ENCODE assay signal across 8 cellular contexts in genomic region chr17:6443692-6444572, GRCh38. TPM values are rescaled to one million over a fixed set of nuclear protein-coding genes. Genes with fewer than 3 reads are reported as not detected.
DNase-seq lines count a peak whose midpoint lies in the region; ATAC-seq and TF ChIP-seq lines count a peak whose summit lies in the region.

PIMREG (plus strand) TSS chr17:6444455; CDS start chr17:6445111, 656 bp downstream.

- peaks cover 59% of the 10 kb centered on the region for H3K4me1 Mint-ChIP-seq in neural crest cell
- peaks cover 17% of the 10 kb centered on the region for H3K4me1 Mint-ChIP-seq in stimulated activated naive CD8-positive, alpha-beta T cell treated with anti-CD3 and anti-CD28 coated beads, Interleukin-15, amount 100 ng/mL, for 72 hours

- peak; percentile 94 for DNase-seq in DMS53 treated with DMSO at 0.1 percent for 48 hours (lab: John Stamatoyannopoulos, UW; ENCODE audit: unreplicated experiment)
- DNase-seq in RWPE2 (ENCODE audit: low spot score) = peak; percentile 96
- peak; percentile 97 for DNase-seq in activated effector memory CD4-positive, alpha-beta T cell treated with anti-CD3 and anti-CD28 coated beads, Interleukin-2, amount 50 U/mL, for 16 hours
- DNase-seq in fibroblast of villous mesenchyme (ENCODE audit: low read depth) = peak; percentile 91
- peak; percentile 97 for DNase-seq in neural crest cell (ENCODE audit: low read depth, low spot score)
- peak; percentile 92 to 94 for DNase-seq in stimulated activated naive CD8-positive, alpha-beta T cell treated with anti-CD3 and anti-CD28 coated beads, Interleukin-15, amount 100 ng/mL, for 72 hours

- TF ChIP-seq CTCF in RWPE2 (IDR thresholded peaks at IDR 0.05; ENCODE audit: poor library complexity, severe bottlenecking) (no peak), fibroblast of villous mesenchyme (IDR thresholded peaks at IDR 0.05; ENCODE audit: insufficient read depth, low read depth, low read length) (no peak), neural crest cell (conservative IDR thresholded peaks at IDR 0.05) (no peak)

- no peaks in the 10 kb centered on the region for H3K27me3 Mint-ChIP-seq in neural crest cell (ENCODE audit: low read depth)
- H3K27me3 Mint-ChIP-seq in stimulated activated naive CD8-positive, alpha-beta T cell treated with anti-CD3 and anti-CD28 coated beads, Interleukin-15, amount 100 ng/mL, for 72 hours = peaks cover 22% of the 10 kb centered on the region

- peak within 1 kb of the TSS; percentile 99 for H3K27ac Mint-ChIP-seq in neural crest cell (ENCODE audit: unreplicated experiment)
- peak within 1 kb of the TSS; percentile 45 to 96 for H3K27ac Mint-ChIP-seq in stimulated activated naive CD8-positive, alpha-beta T cell treated with anti-CD3 and anti-CD28 coated beads, Interleukin-15, amount 100 ng/mL, for 72 hours

- ATAC-seq in GM21737 (IDR thresholded peaks at IDR 0.05; ENCODE audit: unreplicated experiment) (peak; percentile 89), RWPE2 (ENCODE audit: low read depth) (peak; percentile 96)
- ATAC-seq in stimulated activated naive CD8-positive, alpha-beta T cell treated with anti-CD3 and anti-CD28 coated beads, Interleukin-15, amount 100 ng/mL, for 72 hours = peak; percentile 96

- H3K36me3 Mint-ChIP-seq in neural crest cell (ENCODE audit: low read depth) = peaks cover 12% of the 10 kb centered on the region

- no peaks in the 10 kb centered on the region for H3K9me3 ChIP-seq in KOPT-K1 (ENCODE audit: insufficient read depth, low read length, poor library complexity, severe bottlenecking)
- no peaks in the 10 kb centered on the region for H3K9me3 ChIP-seq in RWPE2 (ENCODE audit: severe bottlenecking)

- peak within 1 kb of the TSS; percentile 97 for H3K4me3 Mint-ChIP-seq in neural crest cell
- peak within 1 kb of the TSS; percentile 92 to 99 for H3K4me3 Mint-ChIP-seq in stimulated activated naive CD8-positive, alpha-beta T cell treated with anti-CD3 and anti-CD28 coated beads, Interleukin-15, amount 100 ng/mL, for 72 hours

- H3K27me3 ChIP-seq in RWPE2 (ENCODE audit: insufficient read depth, poor library complexity, severe bottlenecking) = no peaks in the 10 kb centered on the region

- no peaks in the 10 kb centered on the region for H3K4me1 ChIP-seq in RWPE2 (ENCODE audit: insufficient read depth, poor library complexity, severe bottlenecking)

- H3K36me3 ChIP-seq in KOPT-K1 (ENCODE audit: insufficient read depth, low read length) = peaks cover 34% of the 10 kb centered on the region
- peaks cover 19% of the 10 kb centered on the region for H3K36me3 ChIP-seq in RWPE2 (ENCODE audit: low read depth)

- H3K9me3 Mint-ChIP-seq in neural crest cell = no peaks in the 10 kb centered on the region
- no peaks in the 10 kb centered on the region for H3K9me3 Mint-ChIP-seq in stimulated activated naive CD8-positive, alpha-beta T cell treated with anti-CD3 and anti-CD28 coated beads, Interleukin-15, amount 100 ng/mL, for 72 hours

- H3K4me3 ChIP-seq in RWPE2 (ENCODE audit: severe bottlenecking) = peak within 1 kb of the TSS; percentile 60
- peak within 1 kb of the TSS; percentile 77 for H3K4me3 ChIP-seq in fibroblast of villous mesenchyme (ENCODE audit: low read depth, low read length)

- peak within 1 kb of the TSS; percentile 86 for H3K27ac ChIP-seq in KOPT-K1 (ENCODE audit: low read depth, low read length, poor library complexity, severe bottlenecking)
- H3K27ac ChIP-seq in RWPE2 (ENCODE audit: poor library complexity, severe bottlenecking) = peak within 1 kb of the TSS; percentile 68

RNA-seq across cellular contexts. Expression of gene PIMREG, which starts in this region (rescaled TPM):
- 18.1 and 18.4 TPM in 2 replicates for total RNA-seq in fibroblast of villous mesenchyme
- total RNA-seq in neural crest cell = 115 and 120 TPM in 2 replicates

Comparison
In these comparisons a context has a peak if more than half of its experiments do, and no peak if none do; other contexts are left out.
1. Peak in every context shown above with its lines: DNase-seq, ATAC-seq, H3K4me3 ChIP-seq and H3K27ac ChIP-seq.